ENCODE assay signal across 18 cellular contexts in the genomic region with DNA sequence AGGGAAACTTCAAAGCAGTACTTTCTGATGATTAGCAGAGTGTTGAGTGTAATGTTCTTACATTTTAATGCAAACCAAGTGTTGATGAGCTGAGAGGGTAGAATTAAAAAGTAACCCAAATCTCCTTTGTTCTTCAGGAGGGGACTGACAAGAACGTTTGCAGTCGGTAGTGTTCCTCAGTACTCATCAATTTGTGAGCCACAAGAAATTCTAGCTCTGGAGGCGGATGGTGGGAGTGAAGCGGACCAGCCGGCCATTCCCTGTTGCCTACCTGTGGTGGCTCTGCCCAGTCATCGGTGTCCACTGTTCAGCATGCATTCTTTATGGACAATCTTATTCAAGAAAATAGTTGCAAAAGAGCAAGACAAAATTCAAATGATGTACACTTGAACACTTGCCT.
DNase-seq lines count a peak whose midpoint lies in the region; ATAC-seq and TF ChIP-seq lines count a peak whose summit lies in the region.
"Had no signal": no experiment of that assay in that cellular context is flagged by ENCODE, and none has a peak within 500 bp of the region (broad histone marks: within the 10 kb centered on the region; RNA-seq: fewer than 3 reads in every experiment).

No MANE protein-coding gene starts in this region.

- DNase-seq in NCI-H748 (lab: John Stamatoyannopoulos, UW; ENCODE audit: unreplicated experiment), result peak; percentile 4
- DNase-seq in NCI-H748 treated with DMSO at 0.1 percent for 48 hours (lab: John Stamatoyannopoulos, UW), result no peak
- no peak for DNase-seq in WTC11 (ENCODE audit: low spot score)
- DNase-seq in iPS-NIHi7 (ENCODE audit: extremely low spot score), result peak; percentile 34
- no peak for DNase-seq in stimulated activated CD4-positive, alpha-beta T cell treated with anti-CD3 and anti-CD28 coated beads, Interleukin-4, amount 100 ng/mL, for 4 hours
- DNase-seq in HPDE6-E6E7 (ENCODE audit: extremely low spot score), result no peak
- no peak for DNase-seq in DMS 273 (lab: John Stamatoyannopoulos, UW; ENCODE audit: unreplicated experiment)
- no peak for DNase-seq in NCI-H146 (lab: John Stamatoyannopoulos, UW)
- DNase-seq: AML-193; Caco-2; CD4-positive, alpha-beta T cell; DMS153; DMS79; GF-D8; GM23248; HFFc6 had no signal

- TF ChIP-seq CTCF in WTC11 (IDR thresholded peaks at IDR 0.05), result no peak

- POLR2A ChIA-PET in WTC11 (lab: Charles Lee), result no interaction called here

- no peak overlapping the region for H3K27ac Mint-ChIP-seq in WTC11
- H3K27ac Mint-ChIP-seq: CD4-positive, alpha-beta T cell; HFFc6 had no signal

- H3K9me3 Mint-ChIP-seq in WTC11, result no peaks in the 10 kb centered on the region
- H3K9me3 Mint-ChIP-seq: CD4-positive, alpha-beta T cell had no signal

- peaks cover 4% of the 10 kb centered on the region for H3K27me3 Mint-ChIP-seq in WTC11 (ENCODE audit: low read depth)

- peak overlapping the region; percentile 23 for H3K4me3 Mint-ChIP-seq in WTC11
- H3K4me3 Mint-ChIP-seq: CD4-positive, alpha-beta T cell; HFFc6 had no signal

- ATAC-seq in WTC11, result peak; percentile 74
- ATAC-seq: A549, HCT116 had no signal

- CTCF ChIA-PET in WTC11 (lab: Charles Lee), result interaction anchor here (1.3 kb wide), 1 partner anchor 337 kb away, joined by 4 read pairs; no protein-coding TSS in a partner anchor

- no peaks in the 10 kb centered on the region for H3K36me3 Mint-ChIP-seq in WTC11

- H3K4me1 Mint-ChIP-seq in WTC11, result peaks cover 44% of the 10 kb centered on the region

TF ChIP-seq in WTC11, 78 proteins besides CTCF, POLR2A, EP300 and RAD21 (continues in another document):
- TF ChIP-seq AFF4 (CRISPR knock-in tag; IDR thresholded peaks at IDR 0.05; ENCODE audit: borderline replicate concordance) (no peak), OVOL2 (CRISPR knock-in tag; IDR thresholded peaks at IDR 0.05; ENCODE audit: borderline replicate concordance) (no peak), ZNF317 (CRISPR knock-in tag; IDR thresholded peaks at IDR 0.05; ENCODE audit: borderline replicate concordance, low read depth) (no peak), NR2C2 (CRISPR knock-in tag; IDR thresholded peaks at IDR 0.05) (no peak), CBFB (CRISPR knock-in tag; IDR thresholded peaks at IDR 0.05; ENCODE audit: low read depth) (no peak), SMAD3 (CRISPR knock-in tag; IDR thresholded peaks at IDR 0.05; ENCODE audit: borderline replicate concordance) (no peak), ZNF532 (CRISPR knock-in tag; IDR thresholded peaks at IDR 0.05; ENCODE audit: borderline replicate concordance) (no peak), FOXP4 (CRISPR knock-in tag; IDR thresholded peaks at IDR 0.05) (no peak), CDX4 (CRISPR knock-in tag; IDR thresholded peaks at IDR 0.05; ENCODE audit: borderline replicate concordance) (no peak), NR1H2 (CRISPR knock-in tag; IDR thresholded peaks at IDR 0.05) (no peak), JAZF1 (CRISPR knock-in tag; IDR thresholded peaks at IDR 0.05) (no peak), ZNF671 (CRISPR knock-in tag; IDR thresholded peaks at IDR 0.05) (no peak)
- TF ChIP-seq, protein P1, sequence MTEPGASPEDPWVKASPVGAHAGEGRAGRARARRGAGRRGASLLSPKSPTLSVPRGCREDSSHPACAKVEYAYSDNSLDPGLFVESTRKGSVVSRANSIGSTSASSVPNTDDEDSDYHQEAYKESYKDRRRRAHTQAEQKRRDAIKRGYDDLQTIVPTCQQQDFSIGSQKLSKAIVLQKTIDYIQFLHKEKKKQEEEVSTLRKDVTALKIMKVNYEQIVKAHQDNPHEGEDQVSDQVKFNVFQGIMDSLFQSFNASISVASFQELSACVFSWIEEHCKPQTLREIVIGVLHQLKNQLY (CRISPR knock-in tag; IDR thresholded peaks at IDR 0.05), result no peak
- TF ChIP-seq, protein P2, sequence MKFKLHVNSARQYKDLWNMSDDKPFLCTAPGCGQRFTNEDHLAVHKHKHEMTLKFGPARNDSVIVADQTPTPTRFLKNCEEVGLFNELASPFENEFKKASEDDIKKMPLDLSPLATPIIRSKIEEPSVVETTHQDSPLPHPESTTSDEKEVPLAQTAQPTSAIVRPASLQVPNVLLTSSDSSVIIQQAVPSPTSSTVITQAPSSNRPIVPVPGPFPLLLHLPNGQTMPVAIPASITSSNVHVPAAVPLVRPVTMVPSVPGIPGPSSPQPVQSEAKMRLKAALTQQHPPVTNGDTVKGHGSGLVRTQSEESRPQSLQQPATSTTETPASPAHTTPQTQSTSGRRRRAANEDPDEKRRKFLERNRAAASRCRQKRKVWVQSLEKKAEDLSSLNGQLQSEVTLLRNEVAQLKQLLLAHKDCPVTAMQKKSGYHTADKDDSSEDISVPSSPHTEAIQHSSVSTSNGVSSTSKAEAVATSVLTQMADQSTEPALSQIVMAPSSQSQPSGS (CRISPR knock-in tag; IDR thresholded peaks at IDR 0.05; ENCODE audit: borderline replicate concordance, low read depth), result no peak

Comparison
In these comparisons a context has a peak if more than half of its experiments do, and no peak if none do; other contexts are left out.
1. DNase-seq: peak in NCI-H748 (single experiment) and iPS-NIHi7 (single experiment); none in NCI-H748 treated with DMSO at 0.1 percent for 48 hours (single experiment), WTC11 (single experiment), stimulated activated CD4-positive, alpha-beta T cell treated with anti-CD3 and anti-CD28 coated beads, Interleukin-4, amount 100 ng/mL, for 4 hours (0 of 2), HPDE6-E6E7 (single experiment), DMS 273 (single experiment) and NCI-H146 (single experiment).